ENCODE assay signal across 1 cellular context in the genomic region with DNA sequence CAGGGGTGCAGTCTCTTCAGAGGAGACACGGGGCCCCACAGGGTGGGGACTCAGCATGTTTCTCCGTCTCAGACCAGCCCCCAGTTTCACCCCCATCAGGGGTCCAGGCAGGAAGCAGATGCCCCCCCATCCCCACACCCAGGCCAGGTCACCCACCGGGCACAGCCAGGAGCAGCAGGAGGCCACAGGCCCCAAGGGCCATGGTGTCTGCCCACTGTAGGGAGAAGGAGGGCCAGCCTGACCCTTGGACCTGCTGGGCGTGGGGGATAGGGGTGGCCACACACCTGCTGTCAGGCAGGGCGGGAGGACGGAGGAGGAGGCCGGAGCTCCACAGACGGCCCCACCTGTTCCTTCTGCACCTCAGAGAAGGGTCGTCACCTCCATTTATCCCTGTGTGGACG.
TF ChIP-seq lines count a peak whose summit lies in the region.

TPSG1 (minus strand) TSS at position 218 of the 401 bp plus-strand sequence; CDS start at position 202, 16 bp downstream.

TF ChIP-seq in H1, 55 proteins besides CTCF, POLR2A, EP300 and RAD21:
- TF ChIP-seq, protein P1, sequence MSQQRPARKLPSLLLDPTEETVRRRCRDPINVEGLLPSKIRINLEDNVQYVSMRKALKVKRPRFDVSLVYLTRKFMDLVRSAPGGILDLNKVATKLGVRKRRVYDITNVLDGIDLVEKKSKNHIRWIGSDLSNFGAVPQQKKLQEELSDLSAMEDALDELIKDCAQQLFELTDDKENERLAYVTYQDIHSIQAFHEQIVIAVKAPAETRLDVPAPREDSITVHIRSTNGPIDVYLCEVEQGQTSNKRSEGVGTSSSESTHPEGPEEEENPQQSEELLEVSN (IDR thresholded peaks at IDR 0.05) = no peak
- TF ChIP-seq JUN (IDR thresholded peaks at IDR 0.05; ENCODE audit: low read depth, low read length) (no peak), SP4 (IDR thresholded peaks at IDR 0.05; ENCODE audit: low read length) (no peak), SIRT6 (IDR thresholded peaks at IDR 0.05; ENCODE audit: low read length) (no peak), TAF7 (optimal IDR thresholded peaks at IDR 0.05; ENCODE audit: borderline replicate concordance, low read depth, low read length) (no peak), SIN3A (conservative IDR thresholded peaks at IDR 0.05 in 1 of 2, IDR thresholded peaks at IDR 0.05 in 1 of 2; ENCODE audit: low read depth in 1 of 2, low read length in 2 of 2) (no peak), CEBPB (IDR thresholded peaks at IDR 0.05; ENCODE audit: low read depth, low read length) (no peak), RFX5 (IDR thresholded peaks at IDR 0.05; ENCODE audit: borderline replicate concordance, low read depth, low read length) (no peak), HDAC6 (IDR thresholded peaks at IDR 0.05; ENCODE audit: low read depth, low read length) (no peak), SP1 (IDR thresholded peaks at IDR 0.05; ENCODE audit: low read depth, low read length) (no peak), HDAC2 (IDR thresholded peaks at IDR 0.05; ENCODE audit: borderline replicate concordance in 1 of 2, low read depth in 2 of 2, low read length in 2 of 2) (no peak), NRF1 (IDR thresholded peaks at IDR 0.05; ENCODE audit: low read depth, low read length) (no peak), RXRA (IDR thresholded peaks at IDR 0.05; ENCODE audit: insufficient read depth, low read depth, low read length) (no peak), CTBP2 (IDR thresholded peaks at IDR 0.05; ENCODE audit: borderline replicate concordance, insufficient read depth, insufficient read length, low read length) (no peak)
